18 cellular contexts compared by ENCODE assay signal in genomic region chr4:82553020-82553419, GRCh38. TPM values are rescaled to one million over a fixed set of nuclear protein-coding genes. Genes with fewer than 3 reads are reported as not detected.
DNase-seq lines count a peak whose midpoint lies in the region; ATAC-seq, FAIRE-seq and TF ChIP-seq lines count a peak whose summit lies in the region.
"Had no signal": no experiment of that assay in that cellular context is flagged by ENCODE, and none has a peak within 500 bp of the region (broad histone marks: within the 10 kb centered on the region; RNA-seq: fewer than 3 reads in every experiment).

No MANE protein-coding gene starts in this region.

- H3K36me3 Mint-ChIP-seq in activated T-cell treated with anti-CD3 and anti-CD28 coated beads, Interleukin-2, amount 50 U/mL, for 24 hours (ENCODE audit: low read depth) = no peaks in the 10 kb centered on the region
- H3K36me3 Mint-ChIP-seq: CD14-positive monocyte; CD4-positive, alpha-beta memory T cell had no signal

- H3K27ac Mint-ChIP-seq in activated T-cell treated with anti-CD3 and anti-CD28 coated beads, Interleukin-2, amount 50 U/mL, for 24 hours = no peak overlapping the region
- H3K27ac Mint-ChIP-seq: CD14-positive monocyte; CD4-positive, alpha-beta memory T cell; H9 had no signal

- no peak for FAIRE-seq in HepG2 (lab: Jason Lieb, UNC)
- FAIRE-seq: A204.1, GM12878 had no signal

- H3K4me1 ChIP-seq in mammary epithelial cell (ENCODE audit: insufficient read depth, low read length) = no peaks in the 10 kb centered on the region
- 0 out of 2 replicates have a peak, but pooled peaks cover 5% of the 10 kb centered on the region for H3K4me1 ChIP-seq in HepG2 (ENCODE audit: insufficient read depth, low read length)

- H3K9me3 ChIP-seq in mammary epithelial cell (replicated peaks; ENCODE audit: insufficient read depth, low read length) = no peaks in the 10 kb centered on the region
- H3K9me3 ChIP-seq in HepG2 (ENCODE audit: low read length) = no peaks in the 10 kb centered on the region

- intact Hi-C loops in mammary epithelial cell (cut with micrococcal nuclease) (no loop called here), HepG2 (cut with micrococcal nuclease; ENCODE audit: unreplicated experiment) (no loop called here)

- no peak for TF ChIP-seq POLR2A in HepG2 (IDR thresholded peaks at IDR 0.05; ENCODE audit: insufficient read depth in 1 of 2, low read depth in 2 of 2, low read length in 2 of 2)

- TF ChIP-seq RAD21 in HepG2 (CRISPR knock-in tag; IDR thresholded peaks at IDR 0.05) = no peak

- WGBS in mammary epithelial cell (ENCODE audit: low coverage, missing lambda C conversion rate) = 85% methylated on average over 3 of the region's 3 CpGs
- WGBS in HepG2 (ENCODE audit: low lambda C conversion rate) = 6% methylated on average over 3 of the region's 3 CpGs

- TF ChIP-seq CTCF in mammary epithelial cell (conservative IDR thresholded peaks at IDR 0.05 in 1 of 2, IDR thresholded peaks at IDR 0.05 in 1 of 2; ENCODE audit: extremely low read depth in 1 of 2, insufficient read depth in 1 of 2, low read depth in 1 of 2, low read length in 2 of 2) = no peak
- no peak for TF ChIP-seq CTCF in HepG2 (CRISPR knock-in tag; IDR thresholded peaks at IDR 0.05)

- H3K4me2 ChIP-seq in mammary epithelial cell (ENCODE audit: insufficient read depth, low read depth, low read length) (no peak overlapping the region), HepG2 (ENCODE audit: low read depth, low read length) (no peak overlapping the region)

- no peak for TF ChIP-seq EP300 in HepG2 (IDR thresholded peaks at IDR 0.05; ENCODE audit: low read depth in 2 of 2, low read length in 2 of 2)
- no peak for TF ChIP-seq EP300 in HepG2 (CRISPR knock-in tag; IDR thresholded peaks at IDR 0.05; ENCODE audit: borderline replicate concordance)

- peaks cover 5% of the 10 kb centered on the region for H3K27me3 ChIP-seq in mammary epithelial cell (ENCODE audit: insufficient read depth, low read length)
- H3K27me3 ChIP-seq in HepG2 (ENCODE audit: control insufficient read depth in 1 of 2, insufficient read depth in 2 of 2, low read length in 2 of 2) = no peaks in the 10 kb centered on the region

- dilution Hi-C loops in mammary epithelial cell (cut with HindIII; ENCODE audit: low sequenced_read_pairs) = no loop called here

- BruUV-seq in mammary epithelial cell (replicated peaks; lab: Mats Ljungman, UMichigan) (no TSS peak), HepG2 (replicated peaks; lab: Mats Ljungman, UMichigan) (no TSS peak)

- ATAC-seq in HepG2 = no peak
- ATAC-seq in HG03571 (IDR thresholded peaks at IDR 0.05; ENCODE audit: unreplicated experiment) = no peak
- ATAC-seq: GM12878 had no signal

- no peaks in the 10 kb centered on the region for H3K4me1 Mint-ChIP-seq in activated T-cell treated with anti-CD3 and anti-CD28 coated beads, Interleukin-2, amount 50 U/mL, for 24 hours (ENCODE audit: low read depth)
- H3K4me1 Mint-ChIP-seq: CD14-positive monocyte; CD4-positive, alpha-beta memory T cell had no signal

- H3K36me3 ChIP-seq in mammary epithelial cell (ENCODE audit: insufficient read depth, low read length) (no peaks in the 10 kb centered on the region), HepG2 (replicated peaks in 1 of 2; ENCODE audit: control insufficient read depth in 1 of 2, insufficient read depth in 2 of 2, low read length in 2 of 2) (no peaks in the 10 kb centered on the region)

- no peak overlapping the region for H3K27ac ChIP-seq in mammary epithelial cell (ENCODE audit: insufficient read depth, low read depth, low read length)
- no peak overlapping the region for H3K27ac ChIP-seq in HepG2 (ENCODE audit: extremely low read length, insufficient read depth, low read length)

- CTCF ChIA-PET in mammary epithelial cell (lab: Charles Lee; ENCODE audit: low non-redundant PET) (no interaction called here), HepG2 (lab: Yijun Ruan, JAX; ENCODE audit: low intra/inter-chr PET ratio, low total read pairs) (no interaction called here)

- peaks cover 37% of the 10 kb centered on the region for H3K27me3 Mint-ChIP-seq in activated T-cell treated with anti-CD3 and anti-CD28 coated beads, Interleukin-2, amount 50 U/mL, for 24 hours

- H3K9me3 Mint-ChIP-seq in activated T-cell treated with anti-CD3 and anti-CD28 coated beads, Interleukin-2, amount 50 U/mL, for 24 hours = no peaks in the 10 kb centered on the region
- H3K9me3 Mint-ChIP-seq: H9 had no signal

- DNase-seq in T47D (ENCODE audit: low read depth in 1 of 2, low spot score in 1 of 2) (peak; percentile 23 to 90), mammary epithelial cell (no peak), NCI-H2029 treated with DMSO at 0.1 percent for 48 hours (lab: John Stamatoyannopoulos, UW) (peak; percentile 24), HepG2 (ENCODE audit: low spot score) (no peak), dedifferentiated amniotic fluid mesenchymal stem cell (ENCODE audit: extremely low spot score) (no peak)
- DNase-seq in activated T-cell treated with anti-CD3 and anti-CD28 coated beads, Interleukin-2, amount 50 U/mL, for 24 hours = no peak
- DNase-seq: ACHN; CD4-positive, alpha-beta memory T cell; DMS153; DND-41; EL; GOT3; H9 had no signal

- no peak overlapping the region for H3K4me3 ChIP-seq in mammary epithelial cell (replicated peaks in 1 of 3; ENCODE audit: insufficient read depth in 1 of 3, low read depth in 2 of 3, low read length in 3 of 3)
- H3K4me3 ChIP-seq in HepG2 (replicated peaks in 1 of 3; ENCODE audit: insufficient read depth in 1 of 3, low read depth in 2 of 3, low read length in 3 of 3) = no peak overlapping the region
- H3K4me3 ChIP-seq: GM12878 had no signal

- POLR2A ChIA-PET in HepG2 (lab: Yijun Ruan, JAX) = no interaction called here

- H4K20me1 ChIP-seq in mammary epithelial cell (ENCODE audit: insufficient read depth, low read length) (no peaks in the 10 kb centered on the region), HepG2 (ENCODE audit: insufficient read depth, low read length) (no peaks in the 10 kb centered on the region)

- H3K9ac ChIP-seq in mammary epithelial cell (ENCODE audit: insufficient read depth, low read length) (no peak overlapping the region), HepG2 (ENCODE audit: insufficient read depth, low read depth, low read length) (no peak overlapping the region)

- no peak overlapping the region for H2AFZ ChIP-seq in mammary epithelial cell (ENCODE audit: low read depth, low read length)
- H2AFZ ChIP-seq in HepG2 (ENCODE audit: low read length) = no peak overlapping the region

- in situ Hi-C loops in T47D (cut with HindIII; ENCODE audit: low pct_unique_long_range_greater_than_20kb, low sequenced_read_pairs) = no loop called here
- in situ Hi-C loops in mammary epithelial cell (cut with MboI; ENCODE audit: low sequenced_read_pairs in 2 of 2) = no loop called here
- in situ Hi-C loops in HepG2 (cut with HindIII; ENCODE audit: extremely low pct_ligation_motif_present, low pct_unique_long_range_greater_than_20kb) = no loop called here

- H3K79me2 ChIP-seq in mammary epithelial cell (ENCODE audit: insufficient read depth, low read length) (no peaks in the 10 kb centered on the region), HepG2 (ENCODE audit: insufficient read depth, low read length) (no peaks in the 10 kb centered on the region)

- no peak overlapping the region for H3K4me3 Mint-ChIP-seq in activated T-cell treated with anti-CD3 and anti-CD28 coated beads, Interleukin-2, amount 50 U/mL, for 24 hours
- H3K4me3 Mint-ChIP-seq: CD14-positive monocyte; CD4-positive, alpha-beta memory T cell; H9 had no signal

TF ChIP-seq in HepG2, 621 proteins besides CTCF, POLR2A, EP300 and RAD21 (continues in another document):
- TF ChIP-seq ZFYVE20 (CRISPR knock-in tag; IDR thresholded peaks at IDR 0.05; ENCODE audit: borderline replicate concordance, low read depth) (no peak), DDIT3 (CRISPR knock-in tag; IDR thresholded peaks at IDR 0.05) (no peak), FOXP1 (IDR thresholded peaks at IDR 0.05) (no peak), FOXP1 (CRISPR knock-in tag; IDR thresholded peaks at IDR 0.05) (peak; percentile 39; the same call in 1 of the 2 replicates)

RNA-seq across cellular contexts. Expression of gene TMEM150C, which starts 8.8 kb away (rescaled TPM):
- 1 to 10 TPM in 1 of 2 donors, under 1 TPM in 1; 0.59 to 1.5 TPM for total RNA-seq in mammary epithelial cell
- polyA plus RNA-seq in mammary epithelial cell = 0.07 TPM
- not detected for polyA minus RNA-seq in mammary epithelial cell
- total RNA-seq in HepG2 (2016; rRNA removed; fragmentation: Illumina TruSeq; extraction: Trizol) = 0.11 and 0.42 TPM in 2 replicates
- total RNA-seq in HepG2 (2016; cell fraction: cytosol; rRNA removed; fragmentation: Illumina TruSeq; extraction: Trizol; ENCODE audit: low read depth) = not detected in 2 replicates
- 0.19 and 0.32 TPM in 2 replicates for total RNA-seq in HepG2 (2016; cell fraction: insoluble cytoplasmic fraction; rRNA removed; fragmentation: Illumina TruSeq; extraction: Trizol)
- 0.12 and 0.14 TPM in 2 replicates for total RNA-seq in HepG2 (2016; cell fraction: membrane; rRNA removed; fragmentation: Illumina TruSeq; extraction: Trizol)
- total RNA-seq in HepG2 (2016; cell fraction: nucleus; rRNA removed; fragmentation: Illumina TruSeq; extraction: Trizol) = 0.47 and 0.84 TPM in 2 replicates
- polyA plus RNA-seq in HepG2 (2011; rRNA removed) = 0.24 and 0.33 TPM in 2 replicates
- 0.21 and 0.37 TPM in 2 replicates for polyA plus RNA-seq in HepG2 (2011; cell fraction: cytosol; rRNA removed)
- polyA plus RNA-seq in HepG2 (2011; cell fraction: nucleus; rRNA removed) = 0.05 and 0.16 TPM in 2 replicates
- 0.20 and 0.62 TPM in 2 replicates for polyA plus RNA-seq in HepG2 (2012)
- polyA plus RNA-seq in HepG2 (2016; cell fraction: cytosol; fragmentation: Illumina TruSeq; extraction: Trizol; ENCODE audit: low read depth) = 0.02 and 0.05 TPM in 2 replicates
- polyA plus RNA-seq in HepG2 (2016; cell fraction: insoluble cytoplasmic fraction; fragmentation: Illumina TruSeq; extraction: Trizol; ENCODE audit: low read depth) = 0.15 and 0.23 TPM in 2 replicates
- 0.05 TPM in 1 of 2 replicates, not detected in the other for polyA plus RNA-seq in HepG2 (2016; cell fraction: membrane; fragmentation: Illumina TruSeq; extraction: Trizol; ENCODE audit: low read depth)
- polyA plus RNA-seq in HepG2 (2016; cell fraction: nucleus; fragmentation: Illumina TruSeq; extraction: Trizol; ENCODE audit: insufficient read depth, low read depth) = 0.36 and 0.57 TPM in 2 replicates
- polyA minus RNA-seq in HepG2 (2011; rRNA and poly(A)+ RNA removed; ENCODE audit: low replicate concordance) = 0.28 TPM in 1 of 2 replicates, not detected in the other
- polyA minus RNA-seq in HepG2 (2011; cell fraction: cytosol; rRNA and poly(A)+ RNA removed) = 0.26 TPM in 1 of 2 replicates, not detected in the other
- polyA minus RNA-seq in HepG2 (2011; cell fraction: nucleus; rRNA and poly(A)+ RNA removed) = 0.13 and 0.37 TPM in 2 replicates
- total RNA-seq: CD4-positive, alpha-beta memory T cell; HT-29 had no signal
- polyA plus RNA-seq: CD14-positive monocyte had no signal

Comparison
In these comparisons a context has a peak if more than half of its experiments do, and no peak if none do; other contexts are left out.
1. DNase-seq: peak in T47D (2 of 2) and NCI-H2029 treated with DMSO at 0.1 percent for 48 hours (single experiment); none in mammary epithelial cell (single experiment), HepG2 (single experiment), activated T-cell treated with anti-CD3 and anti-CD28 coated beads, Interleukin-2, amount 50 U/mL, for 24 hours (single experiment) and dedifferentiated amniotic fluid mesenchymal stem cell (single experiment).